In the genomic region with DNA sequence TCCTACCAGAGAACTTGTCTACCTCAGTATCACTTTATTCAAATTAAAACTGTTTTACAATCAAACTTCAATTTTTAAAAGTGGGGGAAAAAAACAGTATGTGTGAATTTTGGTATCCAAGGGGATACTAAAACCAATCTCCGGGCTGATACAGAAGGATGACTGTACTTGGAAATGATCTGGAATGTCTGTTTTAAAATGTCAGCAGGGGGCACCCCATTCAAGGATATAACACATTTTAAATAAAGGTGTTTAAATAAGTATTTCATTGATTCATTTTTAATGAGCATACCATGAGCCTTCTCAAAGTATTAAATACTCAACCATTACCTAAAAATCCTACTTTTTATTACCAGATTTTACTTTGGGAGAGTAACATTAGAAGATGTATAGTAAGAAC, we compare ENCODE assay signal across 1 cellular context.
TF ChIP-seq lines count a peak whose summit lies in the region.

No MANE protein-coding gene starts in this region.

TF ChIP-seq in GM12878, 131 proteins besides CTCF, POLR2A, EP300 and RAD21 (continued from another document):
- TF ChIP-seq, protein P1, sequence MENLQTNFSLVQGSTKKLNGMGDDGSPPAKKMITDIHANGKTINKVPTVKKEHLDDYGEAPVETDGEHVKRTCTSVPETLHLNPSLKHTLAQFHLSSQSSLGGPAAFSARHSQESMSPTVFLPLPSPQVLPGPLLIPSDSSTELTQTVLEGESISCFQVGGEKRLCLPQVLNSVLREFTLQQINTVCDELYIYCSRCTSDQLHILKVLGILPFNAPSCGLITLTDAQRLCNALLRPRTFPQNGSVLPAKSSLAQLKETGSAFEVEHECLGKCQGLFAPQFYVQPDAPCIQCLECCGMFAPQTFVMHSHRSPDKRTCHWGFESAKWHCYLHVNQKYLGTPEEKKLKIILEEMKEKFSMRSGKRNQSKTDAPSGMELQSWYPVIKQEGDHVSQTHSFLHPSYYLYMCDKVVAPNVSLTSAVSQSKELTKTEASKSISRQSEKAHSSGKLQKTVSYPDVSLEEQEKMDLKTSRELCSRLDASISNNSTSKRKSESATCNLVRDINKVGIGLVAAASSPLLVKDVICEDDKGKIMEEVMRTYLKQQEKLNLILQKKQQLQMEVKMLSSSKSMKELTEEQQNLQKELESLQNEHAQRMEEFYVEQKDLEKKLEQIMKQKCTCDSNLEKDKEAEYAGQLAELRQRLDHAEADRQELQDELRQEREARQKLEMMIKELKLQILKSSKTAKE (IDR thresholded peaks at IDR 0.05; ENCODE audit: low read depth, poor library complexity, severe bottlenecking), result no peak
- TF ChIP-seq JUNB (IDR thresholded peaks at IDR 0.05), result no peak
